In genomic region chr7:121107923-121108498, GRCh38 we compare ENCODE assay signal across 8 cellular contexts.
DNase-seq lines count a peak whose midpoint lies in the region; ATAC-seq and TF ChIP-seq lines count a peak whose summit lies in the region.

No MANE protein-coding gene starts in this region.

- 39 to 57% (median 43%) methylated on average over 1 of the region's 1 CpG for WGBS in spleen, 5 donors

- no peak overlapping the region for H3K4me3 ChIP-seq in right atrium auricular region
- H3K4me3 ChIP-seq in spleen = no peak overlapping the region

- no peaks in the 10 kb centered on the region for H3K36me3 ChIP-seq in right atrium auricular region
- H3K36me3 ChIP-seq in spleen = no peaks in the 10 kb centered on the region

- peaks cover 0 to 8% of the 10 kb centered on the region in 2 donors for H3K4me1 ChIP-seq in right atrium auricular region
- H3K4me1 ChIP-seq in spleen = peaks cover 0 to 4% (median 0%) of the 10 kb centered on the region in 6 donors

- H3K27me3 ChIP-seq in right atrium auricular region (no peaks in the 10 kb centered on the region), spleen (replicated peaks in 1 of 7) (no peaks in the 10 kb centered on the region)

- no peaks in the 10 kb centered on the region for H3K9me3 ChIP-seq in right atrium auricular region
- H3K9me3 ChIP-seq in spleen = no peaks in the 10 kb centered on the region

- peak; percentile 91 for ATAC-seq in GM19351 (IDR thresholded peaks at IDR 0.05; ENCODE audit: unreplicated experiment)
- peak; percentile 95 for ATAC-seq in HG03175 (IDR thresholded peaks at IDR 0.05; ENCODE audit: unreplicated experiment)

- H3K27ac ChIP-seq in right atrium auricular region (no peak overlapping the region), spleen (no peak overlapping the region)

- no peak for TF ChIP-seq POLR2A in spleen (IDR thresholded peaks at IDR 0.05)

- TF ChIP-seq CTCF in right atrium auricular region (IDR thresholded peaks at IDR 0.05) (peak; percentile 66 to 86), spleen (IDR thresholded peaks at IDR 0.05 in 8 of 11, conservative IDR thresholded peaks at IDR 0.05 in 3 of 11) (peak; percentile 38 to 85 (median 68))

- DNase-seq in DMS53 (lab: John Stamatoyannopoulos, UW) (peak; percentile 87), NCI-H2196 treated with DMSO at 0.1 percent for 48 hours (lab: John Stamatoyannopoulos, UW; ENCODE audit: unreplicated experiment) (peak; percentile 49), amniotic epithelial cell (ENCODE audit: low read depth) (peak; percentile 71), right atrium auricular region (ENCODE audit: low spot score) (no peak), spleen (no peak), activated gamma-delta T cell (lab: John Stamatoyannopoulos, UW) (no peak)

- intact Hi-C loops in spleen (cut with DNase I; ENCODE audit: low total_unique reads) = loop anchor here (10.0 kb wide), 1 partner anchor 313 kb away; no protein-coding TSS in a partner anchor

Comparison
In these comparisons a context has a peak if more than half of its experiments do, and no peak if none do; other contexts are left out.
1. DNase-seq: peak in DMS53 (single experiment), NCI-H2196 treated with DMSO at 0.1 percent for 48 hours (single experiment) and amniotic epithelial cell (single experiment); none in right atrium auricular region (single experiment), spleen (single experiment) and activated gamma-delta T cell (single experiment).